ENCODE assay signal across 1 cellular context in the genomic region with DNA sequence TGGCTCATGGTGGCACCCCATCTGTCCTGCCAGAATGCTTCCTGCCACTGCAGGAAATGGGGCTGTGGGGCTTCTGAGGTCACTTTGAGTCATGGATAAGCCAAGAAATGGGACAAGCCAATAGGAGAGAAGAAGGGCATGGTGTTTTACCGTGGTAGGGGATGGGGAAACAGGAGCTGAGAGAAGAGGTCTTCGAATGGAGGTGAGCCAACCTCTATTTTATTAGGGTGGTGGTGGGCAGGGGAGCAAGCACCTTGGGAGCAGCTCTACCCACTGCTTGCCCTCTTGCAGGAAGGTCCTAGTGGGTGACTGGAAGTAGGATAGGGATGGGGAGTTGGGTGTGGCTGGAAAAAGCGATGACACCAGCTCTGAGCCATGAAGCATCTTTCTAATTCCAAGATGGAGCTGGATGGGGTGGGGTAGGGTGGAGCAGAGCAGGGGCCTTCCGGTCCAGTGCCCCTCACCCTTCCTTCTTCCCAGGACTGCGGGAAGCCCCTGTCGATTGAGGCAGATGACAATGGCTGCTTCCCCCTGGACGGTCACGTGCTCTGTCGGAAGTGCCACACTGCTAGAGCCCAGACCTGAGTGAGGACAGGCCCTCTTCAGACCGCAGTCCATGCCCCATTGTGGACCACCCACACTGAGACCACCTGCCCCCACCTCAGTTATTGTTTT.
TF ChIP-seq lines count a peak whose summit lies in the region.

No MANE protein-coding gene starts in this region.

TF ChIP-seq in GM23338, 12 proteins besides CTCF, POLR2A, EP300 and RAD21:
- peak; percentile 65; the same call in 1 of the 2 replicates for TF ChIP-seq POLR2AphosphoS5 (IDR thresholded peaks at IDR 0.05; ENCODE audit: low read depth)
- TF ChIP-seq JUNB (IDR thresholded peaks at IDR 0.05; ENCODE audit: unreplicated experiment): no peak
- TF ChIP-seq, protein P1, sequence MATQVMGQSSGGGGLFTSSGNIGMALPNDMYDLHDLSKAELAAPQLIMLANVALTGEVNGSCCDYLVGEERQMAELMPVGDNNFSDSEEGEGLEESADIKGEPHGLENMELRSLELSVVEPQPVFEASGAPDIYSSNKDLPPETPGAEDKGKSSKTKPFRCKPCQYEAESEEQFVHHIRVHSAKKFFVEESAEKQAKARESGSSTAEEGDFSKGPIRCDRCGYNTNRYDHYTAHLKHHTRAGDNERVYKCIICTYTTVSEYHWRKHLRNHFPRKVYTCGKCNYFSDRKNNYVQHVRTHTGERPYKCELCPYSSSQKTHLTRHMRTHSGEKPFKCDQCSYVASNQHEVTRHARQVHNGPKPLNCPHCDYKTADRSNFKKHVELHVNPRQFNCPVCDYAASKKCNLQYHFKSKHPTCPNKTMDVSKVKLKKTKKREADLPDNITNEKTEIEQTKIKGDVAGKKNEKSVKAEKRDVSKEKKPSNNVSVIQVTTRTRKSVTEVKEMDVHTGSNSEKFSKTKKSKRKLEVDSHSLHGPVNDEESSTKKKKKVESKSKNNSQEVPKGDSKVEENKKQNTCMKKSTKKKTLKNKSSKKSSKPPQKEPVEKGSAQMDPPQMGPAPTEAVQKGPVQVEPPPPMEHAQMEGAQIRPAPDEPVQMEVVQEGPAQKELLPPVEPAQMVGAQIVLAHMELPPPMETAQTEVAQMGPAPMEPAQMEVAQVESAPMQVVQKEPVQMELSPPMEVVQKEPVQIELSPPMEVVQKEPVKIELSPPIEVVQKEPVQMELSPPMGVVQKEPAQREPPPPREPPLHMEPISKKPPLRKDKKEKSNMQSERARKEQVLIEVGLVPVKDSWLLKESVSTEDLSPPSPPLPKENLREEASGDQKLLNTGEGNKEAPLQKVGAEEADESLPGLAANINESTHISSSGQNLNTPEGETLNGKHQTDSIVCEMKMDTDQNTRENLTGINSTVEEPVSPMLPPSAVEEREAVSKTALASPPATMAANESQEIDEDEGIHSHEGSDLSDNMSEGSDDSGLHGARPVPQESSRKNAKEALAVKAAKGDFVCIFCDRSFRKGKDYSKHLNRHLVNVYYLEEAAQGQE (IDR thresholded peaks at IDR 0.05; ENCODE audit: unreplicated experiment): no peak
